24 cellular contexts compared by ENCODE assay signal in the genomic region with DNA sequence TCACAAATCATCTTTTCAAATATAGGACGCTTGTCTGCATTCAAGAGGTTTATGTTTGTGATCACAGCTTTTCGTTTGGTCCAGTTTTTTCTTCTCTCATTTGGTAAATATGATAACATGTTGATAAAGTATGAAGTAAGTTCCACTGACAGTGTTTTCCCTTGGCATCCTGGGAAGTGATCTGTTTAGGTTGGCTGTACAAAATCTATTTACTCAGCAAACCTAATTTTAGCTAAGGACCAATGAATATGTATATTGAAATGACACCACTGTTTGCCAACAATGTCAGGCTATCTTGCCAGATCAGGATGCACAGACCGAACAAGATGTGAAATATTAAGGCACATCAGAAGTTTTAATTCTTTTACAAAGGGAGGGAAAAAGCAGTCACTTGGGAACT.
"Had no signal": no experiment of that assay in that cellular context is flagged by ENCODE, and none has a peak within 500 bp of the region (broad histone marks: within the 10 kb centered on the region; RNA-seq: fewer than 3 reads in every experiment).

No MANE protein-coding gene starts in this region.

- H3K4me3 ChIP-seq: PC-9, Peyer's patch, SJCRH30 had no signal

- DNase-seq: IMR-90; Karpas-422; KG1; MM.1S; NCI-H1092 treated with DMSO at 0.1 percent for 48 hours; NCI-H1436 treated with DMSO at 0.1 percent for 48 hours; NCI-H1694; NCI-H187 treated with DMSO at 0.1 percent for 48 hours; NCI-H2029 treated with DMSO at 0.1 percent for 48 hours; NCI-H2171 treated with DMSO at 0.1 percent for 48 hours; NCI-H345; NCI-H446 treated with DMSO at 0.1 percent for 48 hours; NCI-H510A treated with DMSO at 0.1 percent for 48 hours; NCI-H526; NCI-H748 treated with DMSO at 0.1 percent for 48 hours; NK-92 treated with Interleukin-12 subunit alpha and Interleukin-12 subunit beta, amount 100 ng/mL, for 24 hours; OCI-M1; PC-9; Peyer's patch; SHP77 treated with DMSO at 0.1 percent for 48 hours; SJCRH30 had no signal

- ATAC-seq: HepG2, Right ventricle myocardium inferior, SK-N-SH treated with all-trans-retinoic acid at 6 μM for 48 hours had no signal

- H3K4me1 ChIP-seq: Peyer's patch, SJCRH30 had no signal

- H3K27me3 ChIP-seq: Peyer's patch, SJCRH30 had no signal

- H3K9me3 ChIP-seq: Peyer's patch, SJCRH30 had no signal

- H3K36me3 ChIP-seq: Peyer's patch, SJCRH30 had no signal

- H3K4me2 ChIP-seq: PC-9 had no signal

- H2AFZ ChIP-seq: PC-9 had no signal

- H3K27ac ChIP-seq: PC-9, Peyer's patch, SJCRH30 had no signal
